12 cellular contexts compared by ENCODE assay signal in the genomic region with DNA sequence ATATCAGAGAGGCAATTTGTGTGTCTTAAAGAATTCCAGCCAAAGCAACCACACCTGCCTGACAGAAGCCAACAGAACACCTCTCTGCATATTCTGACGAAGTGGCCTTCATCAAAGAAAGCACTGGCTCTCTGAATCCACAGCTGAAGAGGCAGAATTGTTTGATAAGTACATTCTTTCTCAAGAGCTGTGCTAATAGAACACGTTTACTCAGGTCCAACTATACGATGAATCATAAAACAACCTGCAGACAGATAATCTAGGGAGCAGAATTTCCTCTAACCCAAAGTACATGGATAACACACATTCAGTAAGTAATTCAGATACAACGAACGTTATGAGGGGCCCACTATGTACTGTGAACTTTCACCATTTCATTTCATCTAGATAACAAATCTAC.
"Had no signal": no experiment of that assay in that cellular context is flagged by ENCODE, and none has a peak within 500 bp of the region (broad histone marks: within the 10 kb centered on the region; RNA-seq: fewer than 3 reads in every experiment).

No MANE protein-coding gene starts in this region.

- H3K27me3 ChIP-seq: body of pancreas had no signal

- DNase-seq: activated effector memory CD4-positive, alpha-beta T cell treated with Interleukin-2 at 50 U/mL for 16 hours; amniotic stem cell; body of pancreas; glutamatergic neuron; immature natural killer cell; left cardiac atrium; nephron progenitor cell; stimulated activated CD4-positive, alpha-beta T cell treated with anti-CD3 and anti-CD28 coated beads, Interleukin-4, amount 100 ng/mL, for 1 hour; stimulated activated CD8-positive, alpha-beta memory T cell treated with anti-CD3 and anti-CD28 coated beads, Interleukin-4, amount 100 ng/mL, for 48 hours; stimulated activated naive CD8-positive, alpha-beta T cell treated with anti-CD3 and anti-CD28 coated beads, Interleukin-15, Interleukin-2, amounts not matched to agents 100 U/mL and 50 U/mL, for 24 hours; upper lobe of right lung had no signal

- H3K4me3 ChIP-seq: body of pancreas, upper lobe of right lung had no signal

- ATAC-seq: activated CD4-positive, CD25-positive, alpha-beta regulatory T cell treated with anti-CD3 and anti-CD28 coated beads, Interleukin-2, amount 50 U/mL, for 24 hours; body of pancreas; stimulated activated naive CD8-positive, alpha-beta T cell treated with anti-CD3 and anti-CD28 coated beads, Interleukin-15, Interleukin-2, amounts not matched to agents 100 U/mL and 50 U/mL, for 24 hours had no signal

- H3K36me3 ChIP-seq: upper lobe of right lung had no signal

- H3K9me3 ChIP-seq: body of pancreas, upper lobe of right lung had no signal

- H3K27ac ChIP-seq: upper lobe of right lung had no signal
